In the genomic region with DNA sequence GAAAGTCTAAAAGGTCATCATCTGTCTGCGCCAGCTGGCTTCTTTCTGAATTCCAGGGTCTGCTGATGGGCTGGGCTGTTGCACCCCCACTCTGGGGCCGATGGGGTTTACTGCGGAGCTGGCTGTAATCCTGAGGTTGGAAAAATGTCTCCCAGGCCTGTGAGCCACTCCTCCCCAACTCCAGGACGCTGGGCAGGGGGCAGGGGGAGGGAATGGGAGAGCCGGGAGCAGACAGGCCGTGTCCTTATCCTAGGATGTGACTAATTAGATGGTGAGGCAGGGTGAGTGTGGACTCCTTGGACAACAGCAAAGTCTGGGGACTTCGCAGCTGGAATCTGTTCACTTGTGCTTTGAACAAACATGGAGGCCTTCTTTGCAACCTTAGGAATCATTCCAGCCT, we compare ENCODE assay signal across 21 cellular contexts. TPM values are rescaled to one million over a fixed set of nuclear protein-coding genes. Genes with fewer than 3 reads are reported as not detected.
DNase-seq lines count a peak whose midpoint lies in the region; ATAC-seq, FAIRE-seq and TF ChIP-seq lines count a peak whose summit lies in the region.
"Had no signal": no experiment of that assay in that cellular context is flagged by ENCODE, and none has a peak within 500 bp of the region (broad histone marks: within the 10 kb centered on the region; RNA-seq: fewer than 3 reads in every experiment).

No MANE protein-coding gene starts in this region.

- no peaks in the 10 kb centered on the region for H3K27me3 ChIP-seq in bronchial epithelial cell (ENCODE audit: control insufficient read depth, insufficient read depth, low read length)
- H3K27me3 ChIP-seq: upper lobe of left lung had no signal

- FAIRE-seq in bronchial epithelial cell (lab: Jason Lieb, UNC): peak; percentile 95
- no peak for FAIRE-seq in frontal cortex (lab: Jason Lieb, UNC)

- peak; percentile 48 for ATAC-seq in left ventricle myocardium superior
- no peak for ATAC-seq in GM18502 (IDR thresholded peaks at IDR 0.05; ENCODE audit: poor library complexity, unreplicated experiment)
- ATAC-seq: natural killer cell treated with Interleukin-12 subunit alpha and Interleukin-12 subunit beta and Interleukin-15 and Interleukin-18, amount 100 ng/mL, for 72 hours; PC-3; stimulated activated naive CD8-positive, alpha-beta T cell treated with anti-CD3 and anti-CD28 coated beads, Interleukin-15, amount 100 ng/mL, for 72 hours had no signal

- peak; percentile 75 for DNase-seq in RPMI7951 (ENCODE audit: low read depth)
- DNase-seq in bronchial epithelial cell (ENCODE audit: low read depth): no peak
- DNase-seq in left ventricle myocardium superior: no peak
- peak; percentile 81 for DNase-seq in posterior vena cava (ENCODE audit: low spot score)
- DNase-seq in NCI-H69 (lab: John Stamatoyannopoulos, UW): no peak
- DNase-seq in frontal cortex (ENCODE audit: low spot score in 2 of 2): no peak
- DNase-seq: activated CD4-positive, alpha-beta T cell treated with anti-CD3 and anti-CD28 coated beads, Interleukin-2, amount 10 ng/mL, durations not matched to agents 24 days and 14 days; activated naive CD4-positive, alpha-beta T cell; anterior cingulate cortex; DND-41; H9; immature natural killer cell; midbrain; NCI-H1694; NCI-H82; PC-3; stimulated activated naive CD8-positive, alpha-beta T cell treated with anti-CD3 and anti-CD28 coated beads, Interleukin-15, amount 100 ng/mL, for 72 hours; T-helper 2 cell; upper lobe of left lung had no signal

- H3K4me3 ChIP-seq in bronchial epithelial cell (ENCODE audit: low read depth, low read length): no peak overlapping the region
- H3K4me3 ChIP-seq: upper lobe of left lung had no signal

- intact Hi-C loops in left ventricle myocardium superior (cut with micrococcal nuclease) (no loop called here), posterior vena cava (cut with DNase I) (no loop called here)

- H3K36me3 ChIP-seq in bronchial epithelial cell (ENCODE audit: control insufficient read depth, insufficient read depth, low read length): no peaks in the 10 kb centered on the region
- H3K36me3 ChIP-seq: upper lobe of left lung had no signal

- TF ChIP-seq CTCF in bronchial epithelial cell (IDR thresholded peaks at IDR 0.05; ENCODE audit: insufficient read depth, low read length, severe bottlenecking): no peak

RNA-seq across cellular contexts. Expression of a gene that starts 48.7 kb away (rescaled TPM):
- total RNA-seq in RPMI7951 (2014; rRNA removed; shearing (Covaris generic)): 13.4 and 13.6 TPM in 2 replicates
- total RNA-seq in bronchial epithelial cell (0.26 TPM in 1 of 2 replicates, not detected in the other), left ventricle myocardium superior (30.8 TPM), posterior vena cava (100 to 1,000 TPM; 108 to 142 TPM), frontal cortex (0.41 TPM)
- total RNA-seq: PC-3 had no signal

Comparison
In these comparisons a context has a peak if more than half of its experiments do, and no peak if none do; other contexts are left out.
1. DNase-seq: peak in RPMI7951 (single experiment) and posterior vena cava (single experiment); none in bronchial epithelial cell (single experiment), left ventricle myocardium superior (single experiment), NCI-H69 (single experiment) and frontal cortex (0 of 2).
2. RNA of a gene that starts 48.7 kb away (total RNA-seq): 108 to 142 TPM in posterior vena cava, 30.8 TPM in left ventricle myocardium superior (single experiment) and 13.4 to 13.6 TPM in RPMI7951; 0.41 TPM in frontal cortex (single experiment) and 0.26 TPM in bronchial epithelial cell; every median in the first group is over 10 times any median in the second.